Comparison of ENCODE assay signal across 8 cellular contexts in genomic region chr7:129779602-129780256, GRCh38.
DNase-seq lines count a peak whose midpoint lies in the region; ATAC-seq and TF ChIP-seq lines count a peak whose summit lies in the region.

No MANE protein-coding gene starts in this region.

- peaks cover 5% of the 10 kb centered on the region for H3K27me3 ChIP-seq in lung (ENCODE audit: control insufficient read depth, insufficient read depth)
- peaks cover 89% of the 10 kb centered on the region for H3K27me3 ChIP-seq in upper lobe of right lung

- H3K4me3 ChIP-seq in astrocyte of the cerebellum (ENCODE audit: low read depth, low read length) (peak overlapping the region; percentile 18), lung (peak overlapping the region; percentile 31), upper lobe of right lung (peak overlapping the region; percentile 55)

- in situ Hi-C loops in astrocyte of the cerebellum (cut with HindIII; ENCODE audit: low sequenced_read_pairs): no loop called here

- H3K9me3 ChIP-seq in lung (ENCODE audit: control insufficient read depth in 2 of 2, insufficient read depth in 1 of 2, low read length in 1 of 2): no peaks in the 10 kb centered on the region
- H3K9me3 ChIP-seq in upper lobe of right lung: no peaks in the 10 kb centered on the region

- TF ChIP-seq CTCF in astrocyte of the cerebellum (IDR thresholded peaks at IDR 0.05; ENCODE audit: low read depth, low read length, missing control alignments): no peak
- no peak for TF ChIP-seq CTCF in lung (IDR thresholded peaks at IDR 0.05; ENCODE audit: control extremely low read depth, extremely low read depth)
- TF ChIP-seq CTCF in upper lobe of right lung (IDR thresholded peaks at IDR 0.05): no peak

- peak overlapping the region in 1 of 2 donors; percentile 48 for H3K27ac ChIP-seq in lung (ENCODE audit: low read depth in 1 of 2, low read length in 1 of 2)
- H3K27ac ChIP-seq in upper lobe of right lung: peak overlapping the region; percentile 58

- peak; percentile 39 for ATAC-seq in GM21786 (IDR thresholded peaks at IDR 0.05; ENCODE audit: unreplicated experiment)
- peak; percentile 69 for ATAC-seq in lung (ENCODE audit: insufficient read depth, low FRiP score)
- ATAC-seq in upper lobe of right lung: peak; percentile 76

- no peaks in the 10 kb centered on the region for H3K36me3 ChIP-seq in lung (ENCODE audit: control insufficient read depth in 2 of 2, insufficient read depth in 2 of 2, low read length in 2 of 2)
- no peaks in the 10 kb centered on the region for H3K36me3 ChIP-seq in upper lobe of right lung

- intact Hi-C loops in upper lobe of right lung (cut with DNase I): no loop called here

- H3K4me1 ChIP-seq in lung (ENCODE audit: control insufficient read depth in 2 of 2, insufficient read depth in 2 of 2, low read length in 2 of 2) (peaks cover 0 to 29% of the 10 kb centered on the region in 2 donors), upper lobe of right lung (peaks cover 46% of the 10 kb centered on the region)

- peak; percentile 80 for DNase-seq in ELF-1 (ENCODE audit: low read depth, low spot score)
- DNase-seq in NCI-H2227 treated with DMSO at 0.1 percent for 48 hours (lab: John Stamatoyannopoulos, UW): peak; percentile 52
- no peak for DNase-seq in astrocyte of the cerebellum (ENCODE audit: low read depth)
- DNase-seq in lung (ENCODE audit: low spot score): peak; percentile 68
- peak; percentile 91 for DNase-seq in upper lobe of right lung
- no peak for DNase-seq in kidney glomerular epithelial cell (lab: John Stamatoyannopoulos, UW)
- DNase-seq in globus pallidus (ENCODE audit: low spot score): no peak

- 1% methylated on average over 37 to 76 of the region's 76 CpGs for WGBS in lung, 2 donors

Comparison
In these comparisons a context has a peak if more than half of its experiments do, and no peak if none do; other contexts are left out.
1. DNase-seq: peak in ELF-1 (single experiment), NCI-H2227 treated with DMSO at 0.1 percent for 48 hours (single experiment), lung (single experiment) and upper lobe of right lung (single experiment); none in astrocyte of the cerebellum (single experiment), kidney glomerular epithelial cell (single experiment) and globus pallidus (single experiment).
2. Peak in every context shown above with its lines, with median percentiles within 50 percentile points of each other: ATAC-seq and H3K4me3 ChIP-seq.